17 cellular contexts compared by ENCODE assay signal in genomic region chr15:68598171-68599152, GRCh38. TPM values are rescaled to one million over a fixed set of nuclear protein-coding genes. Genes with fewer than 3 reads are reported as not detected.
DNase-seq lines count a peak whose midpoint lies in the region; ATAC-seq and TF ChIP-seq lines count a peak whose summit lies in the region.
"Had no signal": no experiment of that assay in that cellular context is flagged by ENCODE, and none has a peak within 500 bp of the region (broad histone marks: within the 10 kb centered on the region; RNA-seq: fewer than 3 reads in every experiment).

No MANE protein-coding gene starts in this region.

- no peaks in the 10 kb centered on the region for H3F3A ChIP-seq in neural cell (ENCODE audit: insufficient read depth, low read length, poor library complexity, severe bottlenecking)

- TF ChIP-seq RAD21 in neural cell (conservative IDR thresholded peaks at IDR 0.05) = no peak

- peak; percentile 14 for ATAC-seq in upper lobe of right lung

- no peak overlapping the region for H3K4me3 ChIP-seq in fibroblast of mammary gland (ENCODE audit: control insufficient read depth, low read depth, low read length)
- no peak overlapping the region for H3K4me3 ChIP-seq in neural cell (ENCODE audit: low read length)
- no peak overlapping the region for H3K4me3 ChIP-seq in upper lobe of right lung
- H3K4me3 ChIP-seq: SJSA1 had no signal

- TF ChIP-seq CTCF in fibroblast of mammary gland (conservative IDR thresholded peaks at IDR 0.05; ENCODE audit: control insufficient read depth, insufficient read depth, low read depth, low read length) (no peak), neural cell (IDR thresholded peaks at IDR 0.05; ENCODE audit: poor library complexity, severe bottlenecking) (no peak), upper lobe of right lung (IDR thresholded peaks at IDR 0.05) (no peak)

- H3K9me3 ChIP-seq in neural cell (ENCODE audit: low read length) (no peaks in the 10 kb centered on the region), upper lobe of right lung (no peaks in the 10 kb centered on the region)
- H3K9me3 ChIP-seq: SJSA1 had no signal

- TF ChIP-seq EP300 in neural cell (conservative IDR thresholded peaks at IDR 0.05; ENCODE audit: poor library complexity, severe bottlenecking) = no peak

- intact Hi-C loops in upper lobe of right lung (cut with DNase I) = no loop called here

- H3K36me3 ChIP-seq in neural cell (ENCODE audit: insufficient read depth, low read length) = no peaks in the 10 kb centered on the region
- no peaks in the 10 kb centered on the region for H3K36me3 ChIP-seq in upper lobe of right lung
- H3K36me3 ChIP-seq: SJSA1 had no signal

- peaks cover 8% of the 10 kb centered on the region for H3K4me1 ChIP-seq in upper lobe of right lung

- peaks cover 25% of the 10 kb centered on the region for H3K79me2 ChIP-seq in neural cell (replicated peaks; ENCODE audit: insufficient read depth, low read length)

- peak overlapping the region; percentile 36 for H3K9ac ChIP-seq in neural cell (ENCODE audit: low read length)

- H3K9me2 ChIP-seq in neural cell (ENCODE audit: insufficient read depth, low read length) = no peaks in the 10 kb centered on the region

- H3K4me2 ChIP-seq in neural cell (ENCODE audit: low read length) = no peak overlapping the region

- DNase-seq in SKM-1 treated with dmso at 0.1 percent for 144 hours (lab: John Stamatoyannopoulos, UW; ENCODE audit: unreplicated experiment) (peak; percentile 8), SKM-1 (lab: John Stamatoyannopoulos, UW; ENCODE audit: unreplicated experiment) (no peak), fibroblast of mammary gland (ENCODE audit: low read depth) (peak; percentile 84), upper lobe of right lung (no peak), glomerular visceral epithelial cell (ENCODE audit: extremely low spot score) (no peak), NCI-H345 treated with DMSO at 0.1 percent for 48 hours (lab: John Stamatoyannopoulos, UW; ENCODE audit: unreplicated experiment) (no peak), NCI-H128 (lab: John Stamatoyannopoulos, UW; ENCODE audit: unreplicated experiment) (no peak)
- DNase-seq: 8988T; activated B cell treated with CpG ODN at 0.5 μM for 24 hours; activated T-cell treated with anti-CD3 and anti-CD28 coated beads, Interleukin-2, amount 50 U/mL, for 1 hour; amniotic stem cell; DMS 273 treated with DMSO at 0.1 percent for 48 hours; NCI-H1092; NCI-H524 treated with DMSO at 0.1 percent for 48 hours; trophoblast cell had no signal

- H2AFZ ChIP-seq in neural cell (ENCODE audit: low read depth, low read length) = no peak overlapping the region

- peak overlapping the region; percentile 55 for H3K27ac ChIP-seq in neural cell (ENCODE audit: low read length)
- H3K27ac ChIP-seq in upper lobe of right lung = no peak overlapping the region
- H3K27ac ChIP-seq: SJSA1 had no signal

- H3K27me3 ChIP-seq in neural cell (ENCODE audit: insufficient read depth, low read depth, low read length) = no peaks in the 10 kb centered on the region
- no peaks in the 10 kb centered on the region for H3K27me3 ChIP-seq in upper lobe of right lung
- H3K27me3 ChIP-seq: SJSA1 had no signal

- H4K20me1 ChIP-seq in neural cell (ENCODE audit: insufficient read depth) = no peaks in the 10 kb centered on the region

TF ChIP-seq in neural cell, 6 proteins besides CTCF, POLR2A, EP300 and RAD21:
- TF ChIP-seq SMC3 (conservative IDR thresholded peaks at IDR 0.05; ENCODE audit: poor library complexity) = no peak
- TF ChIP-seq REST (IDR thresholded peaks at IDR 0.05; ENCODE audit: borderline replicate concordance) = no peak
- no peak for TF ChIP-seq TAF1 (IDR thresholded peaks at IDR 0.05; ENCODE audit: low read depth)
- no peak for TF ChIP-seq POLR2AphosphoS5 (IDR thresholded peaks at IDR 0.05)
- TF ChIP-seq MXI1 (conservative IDR thresholded peaks at IDR 0.05; ENCODE audit: poor library complexity, severe bottlenecking) = no peak
- TF ChIP-seq EZH2 (IDR thresholded peaks at IDR 0.05; ENCODE audit: borderline replicate concordance, insufficient read depth, low read length, poor library complexity, severe bottlenecking) = no peak

RNA-seq across cellular contexts. Expression of gene CORO2B, which starts 19.7 kb away (rescaled TPM):
- 15.1 and 17.1 TPM in 2 replicates for polyA plus RNA-seq in neural cell
- polyA minus RNA-seq in neural cell = 22.4 and 22.9 TPM in 2 replicates
- total RNA-seq in upper lobe of right lung = 3.6 TPM
- total RNA-seq: SJSA1 had no signal

Comparison
In these comparisons a context has a peak if more than half of its experiments do, and no peak if none do; other contexts are left out.
1. DNase-seq: peak in SKM-1 treated with dmso at 0.1 percent for 144 hours (single experiment) and fibroblast of mammary gland (single experiment); none in SKM-1 (single experiment), upper lobe of right lung (single experiment), glomerular visceral epithelial cell (single experiment), NCI-H345 treated with DMSO at 0.1 percent for 48 hours (single experiment) and NCI-H128 (single experiment).